8 cellular contexts compared by ENCODE assay signal in genomic region chr15:72272213-72272996, GRCh38. TPM values are rescaled to one million over a fixed set of nuclear protein-coding genes. Genes with fewer than 3 reads are reported as not detected.
DNase-seq lines count a peak whose midpoint lies in the region; ATAC-seq and TF ChIP-seq lines count a peak whose summit lies in the region.

Gene PARP6, minus strand, starts transcription at chr15:72272554. Its CDS starts 5,077 bp downstream, at chr15:72267477.

- H3K27ac ChIP-seq in cardiac muscle cell (peak within 1 kb of the TSS; percentile 94), trophoblast cell (ENCODE audit: low read depth, low read length) (peak within 1 kb of the TSS; percentile 40), transverse colon (peak within 1 kb of the TSS; percentile 89 to 94 (median 92))

- peak within 1 kb of the TSS; percentile 82 for H3K4ac ChIP-seq in trophoblast cell (ENCODE audit: low read depth, low read length)

- H3K23ac ChIP-seq in trophoblast cell (ENCODE audit: low read length): no peak within 1 kb of the TSS

- peak within 1 kb of the TSS; percentile 93 for H4K91ac ChIP-seq in trophoblast cell (ENCODE audit: low read depth, low read length)

- H3K18ac ChIP-seq in trophoblast cell (ENCODE audit: low read length): peak within 1 kb of the TSS; percentile 93

- H3K9me3 ChIP-seq in adipocyte (ENCODE audit: control insufficient read depth, low read length) (no peaks in the 10 kb centered on the region), cardiac muscle cell (ENCODE audit: low read depth) (no peaks in the 10 kb centered on the region), trophoblast cell (ENCODE audit: insufficient read depth, low read depth, low read length) (peaks cover under 1% of the 10 kb centered on the region), transverse colon (no peaks in the 10 kb centered on the region)

- peak within 1 kb of the TSS; percentile 96 for H3K9ac ChIP-seq in adipocyte (ENCODE audit: low read length)
- peak within 1 kb of the TSS; percentile 91 for H3K9ac ChIP-seq in trophoblast cell (ENCODE audit: low read length)

- peak; percentile 94 for ATAC-seq in HG02642 (IDR thresholded peaks at IDR 0.05; ENCODE audit: poor library complexity, unreplicated experiment)

- H4K12ac ChIP-seq in trophoblast cell (ENCODE audit: low read depth, low read length): peak within 1 kb of the TSS; percentile 71

- H2AK5ac ChIP-seq in trophoblast cell (ENCODE audit: low read length): peak within 1 kb of the TSS; percentile 61

- no peak within 1 kb of the TSS for H2BK12ac ChIP-seq in trophoblast cell (ENCODE audit: low read length)

- TF ChIP-seq EP300 in transverse colon (IDR thresholded peaks at IDR 0.05; ENCODE audit: low read depth): no peak

- H2AFZ ChIP-seq in trophoblast cell (ENCODE audit: insufficient read depth, low read length, poor library complexity): peak within 1 kb of the TSS; percentile 77

- peaks cover 27% of the 10 kb centered on the region for H3K4me1 ChIP-seq in adipocyte (ENCODE audit: control insufficient read depth, insufficient read depth, low read length)
- peaks cover 18% of the 10 kb centered on the region for H3K4me1 ChIP-seq in cardiac muscle cell (ENCODE audit: low read depth)
- no peaks in the 10 kb centered on the region for H3K4me1 ChIP-seq in trophoblast cell (ENCODE audit: control insufficient read depth in 1 of 2, insufficient read depth in 2 of 2, low read length in 2 of 2)
- peaks cover 4 to 24% (median 10%) of the 10 kb centered on the region in 4 donors for H3K4me1 ChIP-seq in transverse colon

- peaks cover 5% of the 10 kb centered on the region for H3K79me2 ChIP-seq in trophoblast cell (ENCODE audit: control insufficient read depth, insufficient read depth, low read length, poor library complexity)

- H3K27me3 ChIP-seq in adipocyte (replicated peaks; ENCODE audit: control insufficient read depth, insufficient read depth, low read length) (no peaks in the 10 kb centered on the region), cardiac muscle cell (no peaks in the 10 kb centered on the region), trophoblast cell (ENCODE audit: insufficient read depth, low read length) (no peaks in the 10 kb centered on the region), transverse colon (no peaks in the 10 kb centered on the region)

- H3K4me3 ChIP-seq in GM12865 (ENCODE audit: low read depth, low read length): peak within 1 kb of the TSS; percentile 89
- peak within 1 kb of the TSS; percentile 93 for H3K4me3 ChIP-seq in adipocyte (ENCODE audit: low read length)
- peak within 1 kb of the TSS; percentile 100 for H3K4me3 ChIP-seq in cardiac muscle cell
- peak within 1 kb of the TSS; percentile 90 for H3K4me3 ChIP-seq in trophoblast cell (ENCODE audit: low read depth, low read length)
- H3K4me3 ChIP-seq in transverse colon: peak within 1 kb of the TSS; percentile 76 to 95 (median 84)

- WGBS in trophoblast cell (ENCODE audit: extremely low coverage, insufficient coverage, insufficient read length): no CpG with 5 or more reads among the region's 82 CpGs
- WGBS in transverse colon (ENCODE audit: low coverage in 1 of 2), 2 donors: 2% methylated on average over 34 of the region's 82 CpGs; no CpG with 5 or more reads in 1 of the 2 donors

- H4K8ac ChIP-seq in trophoblast cell (ENCODE audit: low read depth, low read length): peak within 1 kb of the TSS; percentile 90

- H2BK120ac ChIP-seq in trophoblast cell (ENCODE audit: insufficient read depth, low read length, poor library complexity): peak within 1 kb of the TSS; percentile 44

- H3K36me3 ChIP-seq in adipocyte (ENCODE audit: control insufficient read depth, insufficient read depth, low read length, severe bottlenecking): peaks cover 10% of the 10 kb centered on the region
- peaks cover 15% of the 10 kb centered on the region for H3K36me3 ChIP-seq in cardiac muscle cell
- H3K36me3 ChIP-seq in trophoblast cell (ENCODE audit: control insufficient read depth in 1 of 2, insufficient read depth in 2 of 2, low read length in 2 of 2): peaks cover 4 to 5% of the 10 kb centered on the region in 2 experiments
- H3K36me3 ChIP-seq in transverse colon: no peaks in the 10 kb centered on the region

- H3K79me1 ChIP-seq in trophoblast cell (ENCODE audit: low read length): peaks cover 5% of the 10 kb centered on the region

- TF ChIP-seq CTCF in GM12865 (IDR thresholded peaks at IDR 0.05; ENCODE audit: insufficient read depth, low read depth, low read length, missing control alignments) (peak; percentile 68), cardiac muscle cell (IDR thresholded peaks at IDR 0.05; ENCODE audit: low read depth, low read length) (peak; percentile 62), transverse colon (IDR thresholded peaks at IDR 0.05) (peak; percentile 49 to 71 (median 59))

- peak within 1 kb of the TSS; percentile 18 for H2BK5ac ChIP-seq in trophoblast cell (ENCODE audit: low read depth, low read length, poor library complexity)

- TF ChIP-seq POLR2A in transverse colon (IDR thresholded peaks at IDR 0.05): peak; percentile 51

- peak within 1 kb of the TSS; percentile 89 for H3K14ac ChIP-seq in trophoblast cell (ENCODE audit: low read length)

- in situ Hi-C loops in transverse colon (cut with MboI; ENCODE audit: low pct_ligation_motif_present in 1 of 4, low pct_unique_long_range_greater_than_20kb in 1 of 4, low sequenced_read_pairs in 3 of 4): loop anchor here in 1 of 4 donors (10.0 kb wide), 1 partner anchor 68 kb away; no protein-coding TSS in a partner anchor

- peak within 1 kb of the TSS; percentile 77 for H3K4me2 ChIP-seq in trophoblast cell (ENCODE audit: low read length)

- DNase-seq in GM12865 (ENCODE audit: low read depth) (peak; percentile 99), NCI-H128 (lab: John Stamatoyannopoulos, UW; ENCODE audit: unreplicated experiment) (peak; percentile 80), SW 1271 (lab: John Stamatoyannopoulos, UW) (peak; percentile 96 to 98), adipocyte (ENCODE audit: low read depth) (peak; percentile 99), cardiac muscle cell (ENCODE audit: low read depth in 1 of 2, low spot score in 1 of 2) (peak; percentile 98 to 99), trophoblast cell (peak; percentile 93 to 96), transverse colon (peak; percentile 98)

- intact Hi-C loops in transverse colon (cut with DNase I; ENCODE audit: low total_unique reads): loop anchor here (2.0 kb wide), 1 partner anchor 42 kb away; the partner anchor contains the start of gene PKM

RNA-seq across cellular contexts. Expression of gene PARP6, which starts in this region (rescaled TPM):
- total RNA-seq in cardiac muscle cell (41.5 and 41.9 TPM in 2 replicates), transverse colon (100 to 1,000 TPM in 1 of 4 donors, 10 to 100 TPM in 3; 44.1 to 152 (median 57.9) TPM)
- 65.1 and 72.8 TPM in 2 replicates for polyA plus RNA-seq in cardiac muscle cell
- 38.4 and 42.8 TPM in 2 replicates for polyA plus RNA-seq in trophoblast cell (2013)

Comparison
In these comparisons a context has a peak if more than half of its experiments do, and no peak if none do; other contexts are left out.
1. Peak in every context shown above with its lines: DNase-seq, ATAC-seq, H3K4me3 ChIP-seq and H3K27ac ChIP-seq.
2. H3K27ac ChIP-seq: peak in every context shown above with its lines; median percentile 94 in cardiac muscle cell; 92 in transverse colon; 40 in trophoblast cell.